ENCODE assay signal across 14 cellular contexts in genomic region chr7:129160161-129160911, GRCh38. TPM values are rescaled to one million over a fixed set of nuclear protein-coding genes. Genes with fewer than 3 reads are reported as not detected.
DNase-seq lines count a peak whose midpoint lies in the region; ATAC-seq and TF ChIP-seq lines count a peak whose summit lies in the region.
"Had no signal": no experiment of that assay in that cellular context is flagged by ENCODE, and none has a peak within 500 bp of the region (broad histone marks: within the 10 kb centered on the region; RNA-seq: fewer than 3 reads in every experiment).

No MANE protein-coding gene starts in this region.

- no TSS peak for BruUV-seq in OCI-LY7 (replicated peaks; lab: Mats Ljungman, UMichigan)

- peak overlapping the region; percentile 55; the same call in 1 of the 2 replicates for H3K4me2 ChIP-seq in OCI-LY7 (ENCODE audit: low read length)
- no peak overlapping the region for H3K4me2 ChIP-seq in hepatocyte

- H3K4me1 ChIP-seq in OCI-LY7 (ENCODE audit: insufficient read depth, low read length, poor library complexity, severe bottlenecking): peaks cover 38% of the 10 kb centered on the region
- H3K4me1 ChIP-seq in tibial artery: no peaks in the 10 kb centered on the region
- no peaks in the 10 kb centered on the region for H3K4me1 ChIP-seq in hepatocyte (ENCODE audit: insufficient read depth)

- H3K36me3 ChIP-seq in OCI-LY7 (ENCODE audit: insufficient read depth, low read length) (peaks cover 27% of the 10 kb centered on the region), tibial artery (no peaks in the 10 kb centered on the region), hepatocyte (replicated peaks; ENCODE audit: insufficient read depth, low read depth) (no peaks in the 10 kb centered on the region)

- TF ChIP-seq CTCF in OCI-LY7 (conservative IDR thresholded peaks at IDR 0.05; ENCODE audit: low read length) (no peak), tibial artery (IDR thresholded peaks at IDR 0.05) (no peak), hepatocyte (IDR thresholded peaks at IDR 0.05; ENCODE audit: poor library complexity) (no peak)

- ATAC-seq in HG03354 (IDR thresholded peaks at IDR 0.05; ENCODE audit: poor library complexity, severe bottlenecking, unreplicated experiment): peak; percentile 42
- ATAC-seq: activated CD8-positive, alpha-beta T cell treated with anti-CD3 and anti-CD28 coated beads, Interleukin-2, amount 10 ng/mL, durations not matched to agents 7 days and 5 days; left colon; natural killer cell had no signal

- H3K79me2 ChIP-seq in OCI-LY7 (ENCODE audit: insufficient read depth, low read depth, low read length) (no peaks in the 10 kb centered on the region), hepatocyte (no peaks in the 10 kb centered on the region)

- in situ Hi-C loops in G401 (cut with HindIII; ENCODE audit: low sequenced_read_pairs): no loop called here

- intact Hi-C loops in OCI-LY7 (cut with micrococcal nuclease; ENCODE audit: unreplicated experiment) (no loop called here), tibial artery (cut with DNase I; ENCODE audit: low total_unique reads) (no loop called here)

- 89% methylated on average over 3 of the region's 3 CpGs for WGBS in hepatocyte (ENCODE audit: low lambda C conversion rate, missing lambda C conversion rate)

- H2AFZ ChIP-seq in OCI-LY7 (ENCODE audit: low read length): no peak overlapping the region
- no peak overlapping the region for H2AFZ ChIP-seq in hepatocyte

- DNase-seq in G401 (ENCODE audit: low spot score): peak; percentile 12
- DNase-seq in OCI-LY7 (ENCODE audit: low spot score): peak; percentile 68
- peak; percentile 28 for DNase-seq in midbrain (lab: John Stamatoyannopoulos, UW)
- DNase-seq in tibial artery: no peak
- DNase-seq in hepatocyte (ENCODE audit: low spot score): no peak
- no peak for DNase-seq in Ammon's horn (ENCODE audit: low spot score)
- DNase-seq: activated CD8-positive, alpha-beta T cell treated with anti-CD3 and anti-CD28 coated beads, Interleukin-2, amount 10 ng/mL, durations not matched to agents 7 days and 5 days; activated effector memory CD4-positive, alpha-beta T cell treated with Interleukin-2 at 50 U/mL for 16 hours; cortex of kidney; left colon; natural killer cell; SIG-M5; stimulated activated CD4-positive, alpha-beta T cell treated with anti-CD3 and anti-CD28 coated beads, Interleukin-2, amount 100 ng/mL, for 24 hours had no signal

- POLR2A ChIA-PET in OCI-LY7 (lab: Charles Lee): interaction anchor here (0.7 to 1.9 kb wide), 3 partner anchors 9 to 173 kb away, joined by 3 to 5 read pairs (median 4); no protein-coding TSS in a partner anchor

- H3K9me2 ChIP-seq in OCI-LY7 (ENCODE audit: insufficient read depth, low read length) (no peaks in the 10 kb centered on the region), hepatocyte (replicated peaks; ENCODE audit: insufficient read depth) (no peaks in the 10 kb centered on the region)

- peaks cover 0 to 23% of the 10 kb centered on the region in 2 donors for H3K27me3 ChIP-seq in tibial artery
- H3K27me3 ChIP-seq in hepatocyte: no peaks in the 10 kb centered on the region

- no peaks in the 10 kb centered on the region for H4K20me1 ChIP-seq in OCI-LY7 (ENCODE audit: insufficient read depth, low read length)
- H4K20me1 ChIP-seq in hepatocyte (ENCODE audit: insufficient read depth, poor library complexity, severe bottlenecking): no peaks in the 10 kb centered on the region

- H3K4me3 ChIP-seq in OCI-LY7 (ENCODE audit: low read depth, low read length, poor library complexity, severe bottlenecking) (no peak overlapping the region), tibial artery (no peak overlapping the region), hepatocyte (no peak overlapping the region)

- H3K27ac ChIP-seq in OCI-LY7 (ENCODE audit: low read depth, low read length, poor library complexity, severe bottlenecking) (no peak overlapping the region), tibial artery (no peak overlapping the region), hepatocyte (no peak overlapping the region)

- H3K9me3 ChIP-seq in OCI-LY7 (ENCODE audit: low read length) (no peaks in the 10 kb centered on the region), tibial artery (no peaks in the 10 kb centered on the region), hepatocyte (ENCODE audit: low read depth) (no peaks in the 10 kb centered on the region)

- CTCF ChIA-PET in OCI-LY7 (lab: Charles Lee; ENCODE audit: unreplicated experiment): interaction anchor here (0.5 kb wide), 1 partner anchor 225 kb away, joined by 6 read pairs; no protein-coding TSS in a partner anchor

RNA-seq across cellular contexts. Expression of gene TSPAN33, which starts 15.8 kb away (rescaled TPM):
- 35.8 and 40.2 TPM in 2 replicates for total RNA-seq in G401 (2014; rRNA removed; shearing (Covaris generic))
- total RNA-seq in OCI-LY7 (2014; rRNA removed; shearing (Covaris generic)): 11.5 and 14.6 TPM in 2 replicates
- 37.8 and 44.8 TPM in 2 replicates for total RNA-seq in OCI-LY7 (2022)
- 9.6 and 10.4 TPM in 2 replicates for total RNA-seq in hepatocyte
- 7.3 and 7.8 TPM in 2 replicates for polyA plus RNA-seq in hepatocyte

RNA-seq across cellular contexts. Expression of gene SMO, which starts 28.1 kb away (rescaled TPM):
- total RNA-seq in G401 (2014; rRNA removed; shearing (Covaris generic)): 51.1 and 51.8 TPM in 2 replicates
- total RNA-seq in OCI-LY7 (2014; rRNA removed; shearing (Covaris generic)): 0.25 TPM in 1 of 2 replicates, not detected in the other
- total RNA-seq in OCI-LY7 (2022) (0.17 and 0.22 TPM in 2 replicates), hepatocyte (46.2 and 48.8 TPM in 2 replicates)
- polyA plus RNA-seq in hepatocyte: 25.5 and 28.2 TPM in 2 replicates
- total RNA-seq: activated CD8-positive, alpha-beta T cell treated with anti-CD3 and anti-CD28 coated beads, Interleukin-2, amount 10 ng/mL, durations not matched to agents 7 days and 5 days had no signal

Comparison
In these comparisons a context has a peak if more than half of its experiments do, and no peak if none do; other contexts are left out.
1. DNase-seq: peak in G401 (single experiment), OCI-LY7 (single experiment) and midbrain (single experiment); none in tibial artery (0 of 2), hepatocyte (single experiment) and Ammon's horn (single experiment).
2. RNA of gene SMO, which starts 28.1 kb away (total RNA-seq): 51.1 to 51.8 TPM in G401 and 46.2 to 48.8 TPM in hepatocyte; 0.17 to 0.25 TPM in OCI-LY7; every median in the first group is over 10 times any median in the second.